Comparison of ENCODE assay signal across 9 cellular contexts in the genomic region with DNA sequence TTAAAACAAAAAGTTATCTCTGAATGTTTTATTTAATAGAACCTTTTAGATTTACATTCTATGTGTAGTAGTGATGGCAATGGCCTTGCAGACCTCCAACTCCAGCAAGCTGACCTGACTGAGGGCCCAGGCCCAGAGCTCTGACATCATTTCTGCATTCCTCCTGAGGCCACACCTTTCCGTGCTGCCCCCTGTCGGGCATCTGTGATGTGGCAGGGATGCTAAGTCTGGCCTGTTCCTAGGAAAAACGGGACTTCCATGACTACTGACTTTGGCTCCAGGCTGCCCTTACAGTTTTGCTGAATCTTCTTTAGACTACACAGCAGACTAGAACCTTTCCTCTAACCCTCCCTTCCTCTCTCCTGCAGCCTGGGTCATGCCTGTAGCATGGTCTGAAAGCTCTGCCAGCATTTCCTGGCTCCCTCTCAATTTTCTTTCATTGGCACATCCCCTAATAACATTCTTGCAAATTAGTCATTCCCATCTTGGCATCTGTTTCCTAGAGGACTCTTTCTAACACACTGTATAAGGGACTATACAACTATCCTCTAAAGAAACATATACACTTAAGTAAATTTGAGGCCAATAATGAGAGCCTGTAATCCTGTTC.
DNase-seq lines count a peak whose midpoint lies in the region; ATAC-seq and TF ChIP-seq lines count a peak whose summit lies in the region.
"Had no signal": no experiment of that assay in that cellular context is flagged by ENCODE, and none has a peak within 500 bp of the region (broad histone marks: within the 10 kb centered on the region; RNA-seq: fewer than 3 reads in every experiment).

No MANE protein-coding gene starts in this region.

- ATAC-seq in HG03354 (IDR thresholded peaks at IDR 0.05; ENCODE audit: poor library complexity, severe bottlenecking, unreplicated experiment), result peak; percentile 68
- ATAC-seq in HG03196 (IDR thresholded peaks at IDR 0.05; ENCODE audit: unreplicated experiment), result no peak
- no peak for ATAC-seq in gastroesophageal sphincter

- H3K27ac ChIP-seq in WERI-Rb-1 (no peak overlapping the region), gastroesophageal sphincter (no peak overlapping the region)

- H3K36me3 ChIP-seq in WERI-Rb-1, result no peaks in the 10 kb centered on the region
- no peaks in the 10 kb centered on the region for H3K36me3 ChIP-seq in gastroesophageal sphincter

- no peak overlapping the region for H3K4me3 Mint-ChIP-seq in mesothelial cell of epicardium
- H3K4me3 Mint-ChIP-seq: central memory CD8-positive, alpha-beta T cell had no signal

- 17 to 40% methylated on average over 2 to 3 of the region's 3 CpGs for WGBS in gastroesophageal sphincter (ENCODE audit: low coverage in 1 of 2), 2 donors

- no peaks in the 10 kb centered on the region for H3K27me3 ChIP-seq in WERI-Rb-1 (ENCODE audit: insufficient read depth, low read depth, severe bottlenecking)
- H3K27me3 ChIP-seq in gastroesophageal sphincter, result no peaks in the 10 kb centered on the region

- H3K27ac Mint-ChIP-seq in mesothelial cell of epicardium, result no peak overlapping the region

- no peak for TF ChIP-seq EP300 in gastroesophageal sphincter (IDR thresholded peaks at IDR 0.05)

- H3K27me3 Mint-ChIP-seq in mesothelial cell of epicardium (ENCODE audit: low read depth), result no peaks in the 10 kb centered on the region
- H3K27me3 Mint-ChIP-seq: central memory CD8-positive, alpha-beta T cell had no signal

- H3K9me3 ChIP-seq in WERI-Rb-1 (ENCODE audit: severe bottlenecking), result no peaks in the 10 kb centered on the region
- no peaks in the 10 kb centered on the region for H3K9me3 ChIP-seq in gastroesophageal sphincter

- no peaks in the 10 kb centered on the region for H3K4me1 ChIP-seq in gastroesophageal sphincter

- in situ Hi-C loops in GM13977 (cut with MboI; ENCODE audit: low pct_unique_long_range_greater_than_20kb, low sequenced_read_pairs, unreplicated experiment), result no loop called here

- no peaks in the 10 kb centered on the region for H3K36me3 Mint-ChIP-seq in mesothelial cell of epicardium

- TF ChIP-seq CTCF in GM13977 (IDR thresholded peaks at IDR 0.05; ENCODE audit: extremely low read depth, insufficient read depth, missing control alignments) (peak; percentile 50), WERI-Rb-1 (IDR thresholded peaks at IDR 0.05; ENCODE audit: low read depth, low read length) (peak; percentile 88), mesothelial cell of epicardium (IDR thresholded peaks at IDR 0.05; ENCODE audit: unreplicated experiment) (peak; percentile 41), gastroesophageal sphincter (IDR thresholded peaks at IDR 0.05) (no peak)

- DNase-seq in GM13977 (ENCODE audit: low spot score) (no peak), WERI-Rb-1 (peak; percentile 72), mesothelial cell of epicardium (ENCODE audit: low spot score in 2 of 2, unreplicated experiment in 2 of 2) (no peak), GM19240 (ENCODE audit: insufficient read length, low spot score) (no peak), activated T-cell treated with anti-CD3 and anti-CD28 coated beads for 4 hours (no peak)

- TF ChIP-seq POLR2A in gastroesophageal sphincter (IDR thresholded peaks at IDR 0.05), result no peak

- H3K4me3 ChIP-seq in WERI-Rb-1 (ENCODE audit: low read depth, low read length), result no peak overlapping the region
- H3K4me3 ChIP-seq in gastroesophageal sphincter, result no peak overlapping the region

- no peaks in the 10 kb centered on the region for H3K4me1 Mint-ChIP-seq in mesothelial cell of epicardium
- H3K4me1 Mint-ChIP-seq: central memory CD8-positive, alpha-beta T cell had no signal

- peaks cover 4% of the 10 kb centered on the region for H3K9me3 Mint-ChIP-seq in mesothelial cell of epicardium

Comparison
In these comparisons a context has a peak if more than half of its experiments do, and no peak if none do; other contexts are left out.
1. CTCF ChIP-seq: peak in GM13977 (single experiment), WERI-Rb-1 (single experiment) and mesothelial cell of epicardium (single experiment); none in gastroesophageal sphincter (0 of 4).